17 cellular contexts compared by ENCODE assay signal in the genomic region with DNA sequence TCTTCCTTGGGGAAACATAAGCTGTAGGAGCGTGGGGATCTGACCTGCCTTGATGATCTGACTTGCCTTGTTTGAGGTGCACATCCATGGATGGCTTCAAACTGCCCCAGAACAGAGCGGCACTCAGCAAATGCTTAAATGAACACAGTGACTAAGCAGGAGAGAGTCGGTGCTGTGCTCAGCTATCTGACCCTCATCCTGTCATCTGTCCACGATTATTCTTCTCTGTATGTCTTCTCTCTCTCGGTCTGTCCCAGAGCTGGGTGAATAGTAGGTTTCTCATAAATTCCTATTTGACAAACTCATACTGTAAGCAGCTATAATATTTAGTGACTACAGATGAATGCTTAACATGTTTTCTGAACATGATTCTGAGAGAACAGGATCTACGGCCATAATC. TPM values are rescaled to one million over a fixed set of nuclear protein-coding genes. Genes with fewer than 3 reads are reported as not detected.
A peak's percentile ranks its signal among the peaks of the same experiment; 100 is the strongest.
DNase-seq lines count a peak whose midpoint lies in the region; ATAC-seq and TF ChIP-seq lines count a peak whose summit lies in the region.
"Had no signal": no experiment of that assay in that cellular context is flagged by ENCODE, and none has a peak within 500 bp of the region (broad histone marks: within the 10 kb centered on the region; RNA-seq: fewer than 3 reads in every experiment).

No MANE protein-coding gene starts in this region.

- no peak overlapping the region for H3K4me3 Mint-ChIP-seq in WTC11
- no peak overlapping the region for H3K4me3 Mint-ChIP-seq in stimulated activated naive B cell treated with anti-CD40 and anti-IgM and Interleukin-4, amounts not matched to agents 10 μg/mL and 1 μg/mL and 100 μg/mL, for 72 hours
- H3K4me3 Mint-ChIP-seq: activated CD8-positive, alpha-beta memory T cell treated with anti-CD3 and anti-CD28 coated beads, Interleukin-2, amount 10 ng/mL, durations not matched to agents 7 days and 5 days; dendritic cell treated with granulocyte-macrophage colony-stimulating factor and Interleukin-4, amounts not matched to agents 40 ng/mL and 50 ng/mL, for 4 days; neural progenitor cell had no signal

- H3K4me2 ChIP-seq in KMS-11: peak overlapping the region; percentile 90; the same call in 1 of the 2 replicates
- H3K4me2 ChIP-seq: neural progenitor cell had no signal

- TF ChIP-seq CTCF in KMS-11 (conservative IDR thresholded peaks at IDR 0.05; ENCODE audit: low read depth, low read length) (no peak), WTC11 (IDR thresholded peaks at IDR 0.05) (no peak), mucosa of descending colon (IDR thresholded peaks at IDR 0.05) (no peak)

- H3K9me3 ChIP-seq in mucosa of descending colon: no peaks in the 10 kb centered on the region
- H3K9me3 ChIP-seq: uterus had no signal

- H3K9me3 Mint-ChIP-seq in WTC11: no peaks in the 10 kb centered on the region
- no peaks in the 10 kb centered on the region for H3K9me3 Mint-ChIP-seq in stimulated activated naive B cell treated with anti-CD40 and anti-IgM and Interleukin-4, amounts not matched to agents 10 μg/mL and 1 μg/mL and 100 μg/mL, for 72 hours
- H3K9me3 Mint-ChIP-seq: activated naive CD4-positive, alpha-beta T cell treated with anti-CD3 and anti-CD28 coated beads, Interleukin-2, amount 50 U/mL, for 72 hours; dendritic cell treated with granulocyte-macrophage colony-stimulating factor and Interleukin-4, amounts not matched to agents 40 ng/mL and 50 ng/mL, for 4 days; neural progenitor cell had no signal

- DNase-seq in WTC11 (ENCODE audit: low spot score) (no peak), iris pigment epithelial cell (ENCODE audit: low read depth) (peak; percentile 71), mucosa of descending colon (no peak), NOMO-1 treated with dmso at 0.1 percent for 144 hours (lab: John Stamatoyannopoulos, UW; ENCODE audit: unreplicated experiment) (no peak)
- no peak for DNase-seq in stimulated activated naive B cell treated with anti-CD40 and anti-IgM and Interleukin-4, amounts not matched to agents 10 μg/mL and 1 μg/mL and 100 μg/mL, for 72 hours
- DNase-seq: activated CD8-positive, alpha-beta memory T cell treated with anti-CD3 and anti-CD28 coated beads, Interleukin-2, amount 10 ng/mL, durations not matched to agents 7 days and 5 days; AML-193; DMS79; NCI-H2081 treated with DMSO at 0.1 percent for 48 hours; T1000; uterus had no signal

- H3K4me3 ChIP-seq in ACC112 (ENCODE audit: low read depth, low read length) (peak overlapping the region; percentile 23; the same call in 1 of the 2 replicates), KMS-11 (IDR thresholded peaks at IDR 0.05; ENCODE audit: insufficient read depth, low read depth, low read length) (no peak overlapping the region), mucosa of descending colon (no peak overlapping the region)
- H3K4me3 ChIP-seq: neural progenitor cell, uterus had no signal

- H3K79me2 ChIP-seq in ACC112 (ENCODE audit: control insufficient read depth, insufficient read depth, low read length, unreplicated experiment): peaks cover 94% of the 10 kb centered on the region
- peaks cover 78% of the 10 kb centered on the region for H3K79me2 ChIP-seq in KMS-11 (ENCODE audit: insufficient read depth, low read depth)

- H2AFZ ChIP-seq in ACC112 (ENCODE audit: low read length, unreplicated experiment): no peak overlapping the region
- no peak overlapping the region for H2AFZ ChIP-seq in KMS-11 (ENCODE audit: low read depth)
- H2AFZ ChIP-seq: neural progenitor cell had no signal

- no peaks in the 10 kb centered on the region for H3K27me3 Mint-ChIP-seq in WTC11 (ENCODE audit: low read depth)
- H3K27me3 Mint-ChIP-seq in stimulated activated naive B cell treated with anti-CD40 and anti-IgM and Interleukin-4, amounts not matched to agents 10 μg/mL and 1 μg/mL and 100 μg/mL, for 72 hours: no peaks in the 10 kb centered on the region
- H3K27me3 Mint-ChIP-seq: dendritic cell treated with granulocyte-macrophage colony-stimulating factor and Interleukin-4, amounts not matched to agents 40 ng/mL and 50 ng/mL, for 4 days had no signal

- H3K36me3 ChIP-seq in ACC112 (ENCODE audit: insufficient read depth, low read length) (peaks cover 5% of the 10 kb centered on the region; the same call in 1 of the 2 replicates), KMS-11 (ENCODE audit: insufficient read depth) (no peaks in the 10 kb centered on the region; the same call in 1 of the 2 replicates), mucosa of descending colon (ENCODE audit: low read depth) (no peaks in the 10 kb centered on the region)
- H3K36me3 ChIP-seq: neural progenitor cell, uterus had no signal

- no peak for ATAC-seq in WTC11
- ATAC-seq in GM19452 (IDR thresholded peaks at IDR 0.05; ENCODE audit: unreplicated experiment): no peak
- ATAC-seq in stimulated activated naive B cell treated with anti-CD40 and anti-IgM and Interleukin-4, amounts not matched to agents 10 μg/mL and 1 μg/mL and 100 μg/mL, for 72 hours (replicated peaks): no peak
- no peak for ATAC-seq in mucosa of descending colon
- ATAC-seq: activated CD8-positive, alpha-beta memory T cell treated with anti-CD3 and anti-CD28 coated beads, Interleukin-2, amount 10 ng/mL, durations not matched to agents 7 days and 5 days; activated naive CD4-positive, alpha-beta T cell treated with anti-CD3 and anti-CD28 coated beads, Interleukin-2, amount 50 U/mL, for 72 hours had no signal

- peaks cover 96% of the 10 kb centered on the region for H3K4me1 ChIP-seq in ACC112 (ENCODE audit: control insufficient read depth, insufficient read depth, low read length, unreplicated experiment)
- peaks cover 100% of the 10 kb centered on the region for H3K4me1 ChIP-seq in KMS-11 (ENCODE audit: low read depth, poor library complexity, severe bottlenecking)
- H3K4me1 ChIP-seq in mucosa of descending colon (ENCODE audit: low read depth): peaks cover 20% of the 10 kb centered on the region

- H3K27ac Mint-ChIP-seq in WTC11: peak overlapping the region; percentile 51; the same call in 1 of the 2 replicates
- H3K27ac Mint-ChIP-seq in stimulated activated naive B cell treated with anti-CD40 and anti-IgM and Interleukin-4, amounts not matched to agents 10 μg/mL and 1 μg/mL and 100 μg/mL, for 72 hours: no peak overlapping the region
- H3K27ac Mint-ChIP-seq: activated CD8-positive, alpha-beta memory T cell treated with anti-CD3 and anti-CD28 coated beads, Interleukin-2, amount 10 ng/mL, durations not matched to agents 7 days and 5 days; activated naive CD4-positive, alpha-beta T cell treated with anti-CD3 and anti-CD28 coated beads, Interleukin-2, amount 50 U/mL, for 72 hours; dendritic cell treated with granulocyte-macrophage colony-stimulating factor and Interleukin-4, amounts not matched to agents 40 ng/mL and 50 ng/mL, for 4 days; neural progenitor cell had no signal

- H3K9ac ChIP-seq in KMS-11: no peak overlapping the region
- H3K9ac ChIP-seq: neural progenitor cell had no signal

- H3K27me3 ChIP-seq in ACC112 (ENCODE audit: insufficient read depth, low read length) (no peaks in the 10 kb centered on the region), KMS-11 (ENCODE audit: insufficient read depth, low read depth) (no peaks in the 10 kb centered on the region)
- H3K27me3 ChIP-seq: neural progenitor cell, uterus had no signal

- H3K4me1 Mint-ChIP-seq in WTC11: peaks cover 63% of the 10 kb centered on the region
- H3K4me1 Mint-ChIP-seq in stimulated activated naive B cell treated with anti-CD40 and anti-IgM and Interleukin-4, amounts not matched to agents 10 μg/mL and 1 μg/mL and 100 μg/mL, for 72 hours: peaks cover 12 to 15% of the 10 kb centered on the region in 2 donors

- CTCF ChIA-PET in WTC11 (lab: Charles Lee): interaction anchor here (0.5 to 1.0 kb wide), 3 partner anchors 11 to 426 kb away, joined by 3 to 4 read pairs (median 3); no protein-coding TSS in a partner anchor

- H3K36me3 Mint-ChIP-seq in WTC11: no peaks in the 10 kb centered on the region; the same call in 1 of the 2 replicates
- H3K36me3 Mint-ChIP-seq in stimulated activated naive B cell treated with anti-CD40 and anti-IgM and Interleukin-4, amounts not matched to agents 10 μg/mL and 1 μg/mL and 100 μg/mL, for 72 hours: peaks cover 2 to 5% of the 10 kb centered on the region in 2 donors
- H3K36me3 Mint-ChIP-seq: activated naive CD4-positive, alpha-beta T cell treated with anti-CD3 and anti-CD28 coated beads, Interleukin-2, amount 50 U/mL, for 72 hours had no signal

- intact Hi-C loops in mucosa of descending colon (cut with DNase I, micrococcal nuclease): no loop called here

- no peaks in the 10 kb centered on the region for H4K20me1 ChIP-seq in KMS-11 (ENCODE audit: insufficient read depth)

- H3K27ac ChIP-seq in ACC112 (ENCODE audit: low read depth, low read length): peak overlapping the region; percentile 96
- H3K27ac ChIP-seq in KMS-11: peak overlapping the region; percentile 94; the same call in 1 of the 2 replicates
- H3K27ac ChIP-seq: neural progenitor cell had no signal

- POLR2A ChIA-PET in WTC11 (lab: Charles Lee): interaction anchor here (0.7 kb wide), 1 partner anchor 12 kb away, joined by 3 read pairs; no protein-coding TSS in a partner anchor

TF ChIP-seq in WTC11, 78 proteins besides CTCF, POLR2A, EP300 and RAD21 (continues in another document):
- TF ChIP-seq ZNF396 (CRISPR knock-in tag; IDR thresholded peaks at IDR 0.05; ENCODE audit: borderline replicate concordance): no peak
- TF ChIP-seq, protein P1, sequence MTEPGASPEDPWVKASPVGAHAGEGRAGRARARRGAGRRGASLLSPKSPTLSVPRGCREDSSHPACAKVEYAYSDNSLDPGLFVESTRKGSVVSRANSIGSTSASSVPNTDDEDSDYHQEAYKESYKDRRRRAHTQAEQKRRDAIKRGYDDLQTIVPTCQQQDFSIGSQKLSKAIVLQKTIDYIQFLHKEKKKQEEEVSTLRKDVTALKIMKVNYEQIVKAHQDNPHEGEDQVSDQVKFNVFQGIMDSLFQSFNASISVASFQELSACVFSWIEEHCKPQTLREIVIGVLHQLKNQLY (CRISPR knock-in tag; IDR thresholded peaks at IDR 0.05): no peak
- TF ChIP-seq NFE2L1 (CRISPR knock-in tag; IDR thresholded peaks at IDR 0.05): no peak
- TF ChIP-seq RELA (CRISPR knock-in tag; IDR thresholded peaks at IDR 0.05; ENCODE audit: borderline replicate concordance): no peak

RNA-seq across cellular contexts. Expression of a gene that starts 37.3 kb away (rescaled TPM):
- 13.4 to 14.4 TPM (median 13.5 TPM) in 3 replicates for total RNA-seq in WTC11 (2021)
- total RNA-seq in mucosa of descending colon: 10 to 100 TPM; 20.3 to 25.0 (median 24.1) TPM
